24 cellular contexts compared by ENCODE assay signal in genomic region chr5:69134126-69134525, GRCh38.
"Had no signal": no experiment of that assay in that cellular context is flagged by ENCODE, and none has a peak within 500 bp of the region (broad histone marks: within the 10 kb centered on the region; RNA-seq: fewer than 3 reads in every experiment).

No MANE protein-coding gene starts in this region.

- H3K27ac ChIP-seq: epithelial cell of prostate, gastrocnemius medialis, lower lobe of right lung, prostate gland, right atrium auricular region, sigmoid colon, suprapubic skin, transverse colon, upper lobe of right lung, uterus had no signal

- ATAC-seq: esophagus mucosa; gastrocnemius medialis; left ventricle myocardium superior; lower lobe of right lung; naive thymus-derived CD8-positive, alpha-beta T cell; stimulated activated naive CD8-positive, alpha-beta T cell treated with anti-CD3 and anti-CD28 coated beads, Interleukin-15, amount 100 ng/mL, for 72 hours; upper lobe of right lung had no signal

- H3K4me3 ChIP-seq: gastrocnemius medialis, lower lobe of right lung, prostate gland, right atrium auricular region, sigmoid colon, suprapubic skin, transverse colon, upper lobe of right lung, uterus had no signal

- H3K27me3 ChIP-seq: gastrocnemius medialis, right atrium auricular region, sigmoid colon, suprapubic skin, transverse colon, upper lobe of right lung, uterus had no signal

- H3K36me3 ChIP-seq: prostate gland, uterus had no signal

- DNase-seq: effector CD8-positive, alpha-beta T cell; endodermal cell; foreskin fibroblast; gastrocnemius medialis; head of caudate nucleus; left ventricle myocardium superior; lower lobe of right lung; naive thymus-derived CD8-positive, alpha-beta T cell; nephron progenitor cell; nucleus accumbens; sigmoid colon; stimulated activated CD4-positive, alpha-beta T cell treated with anti-CD3 and anti-CD28 coated beads, Interleukin-2, amount 100 ng/mL, for 24 hours; stimulated activated CD4-positive, alpha-beta T cell treated with anti-CD3 and anti-CD28 coated beads, Interleukin-4, amount 100 ng/mL, for 4 hours; stimulated activated naive CD4-positive, alpha-beta T cell; stimulated activated naive CD8-positive, alpha-beta T cell treated with anti-CD3 and anti-CD28 coated beads, Interleukin-15, amount 100 ng/mL, for 72 hours; transverse colon; upper lobe of right lung; uterus had no signal

- H3K4me1 ChIP-seq: gastrocnemius medialis, lower lobe of right lung, prostate gland, right atrium auricular region, sigmoid colon, suprapubic skin, transverse colon, upper lobe of right lung, uterus had no signal

- H3K9me3 ChIP-seq: gastrocnemius medialis, lower lobe of right lung, prostate gland, right atrium auricular region, sigmoid colon, suprapubic skin, upper lobe of right lung, uterus had no signal

- FAIRE-seq: keratinocyte had no signal
